In genomic region chr1:6459850-6460265, GRCh38 we compare ENCODE assay signal across 9 cellular contexts. TPM values are rescaled to one million over a fixed set of nuclear protein-coding genes. Genes with fewer than 3 reads are reported as not detected.
A peak's percentile ranks its signal among the peaks of the same experiment; 100 is the strongest.
DNase-seq lines count a peak whose midpoint lies in the region; TF ChIP-seq lines count a peak whose summit lies in the region.
"Had no signal": no experiment of that assay in that cellular context is flagged by ENCODE, and none has a peak within 500 bp of the region (broad histone marks: within the 10 kb centered on the region; RNA-seq: fewer than 3 reads in every experiment).

No MANE protein-coding gene starts in this region.

- no peak overlapping the region; the same call in 1 of the 2 replicates for H3K9ac ChIP-seq in iPS-20b (ENCODE audit: low read depth, low read length)

- POLR2A ChIA-PET in RWPE1 (lab: Yijun Ruan, JAX; ENCODE audit: low non-redundant PET) (interaction anchor here (0.6 kb wide), 1 partner anchor 45 kb away, joined by 3 read pairs; no protein-coding TSS in a partner anchor), GM10248 (lab: Yijun Ruan, JAX) (no interaction called here)

- peaks cover 21% of the 10 kb centered on the region for H3K27me3 ChIP-seq in iPS-20b (ENCODE audit: insufficient read depth, low read length)

- peaks cover 4% of the 10 kb centered on the region; the same call in 1 of the 2 replicates for H3K4me1 ChIP-seq in iPS-20b (ENCODE audit: insufficient read depth, low read length)

- no peak for TF ChIP-seq CTCF in RWPE1 (conservative IDR thresholded peaks at IDR 0.05; ENCODE audit: low read depth)
- no peak for TF ChIP-seq CTCF in GM10248 (IDR thresholded peaks at IDR 0.05; ENCODE audit: control extremely low read depth, extremely low read depth, low read depth, missing control alignments)

- no peaks in the 10 kb centered on the region for H3K9me3 ChIP-seq in iPS-20b (ENCODE audit: insufficient read depth, low read depth, low read length)

- peak overlapping the region; percentile 31; the same call in 1 of the 2 replicates for H3K27ac ChIP-seq in RWPE1
- H3K27ac ChIP-seq in iPS-20b (ENCODE audit: low read length): no peak overlapping the region

- CTCF ChIA-PET in RWPE1 (lab: Yijun Ruan, JAX) (interaction anchor here (0.6 kb wide), 1 partner anchor 18 kb away, joined by 8 read pairs; no protein-coding TSS in a partner anchor), GM10248 (lab: Yijun Ruan, JAX) (interaction anchor here (1.1 to 2.2 kb wide), 4 partner anchors 17 to 186 kb away, joined by 3 to 9 read pairs (median 5); no protein-coding TSS in a partner anchor)

- peaks cover 6% of the 10 kb centered on the region; the same call in 1 of the 2 replicates for H3K36me3 ChIP-seq in iPS-20b (ENCODE audit: insufficient read depth, low read depth, low read length)

- no peak for DNase-seq in RWPE1 (ENCODE audit: low spot score)
- peak; percentile 73 for DNase-seq in activated T-cell treated with anti-CD3 and anti-CD28 coated beads, Interleukin-2, amount 50 U/mL, for 1 hour
- DNase-seq in stimulated activated naive CD4-positive, alpha-beta T cell treated with Interleukin-2 at 50 U/mL for 16 hours (lab: John Stamatoyannopoulos, UW): peak; percentile 62
- DNase-seq in GM10248 (ENCODE audit: extremely low spot score): no peak
- DNase-seq in D341Med (ENCODE audit: low spot score): no peak
- no peak for DNase-seq in dermis blood vessel endothelial cell
- DNase-seq in medulla oblongata (ENCODE audit: extremely low spot score): no peak
- DNase-seq: KG1 had no signal

- peak overlapping the region; percentile 54; the same call in 1 of the 2 replicates for H3K4me3 ChIP-seq in iPS-20b (ENCODE audit: low read length)

RNA-seq across cellular contexts. Expression of gene TNFRSF25, which starts 6.1 kb away (rescaled TPM):
- total RNA-seq in dermis blood vessel endothelial cell: 8.0 and 17.4 TPM in 2 replicates

RNA-seq across cellular contexts. Expression of gene PLEKHG5, which starts 31.6 kb away (rescaled TPM):
- 36.9 and 50.9 TPM in 2 replicates for total RNA-seq in dermis blood vessel endothelial cell

RNA-seq across cellular contexts. Expression of gene ESPN, which starts 35.3 kb away (rescaled TPM):
- 0.60 and 0.68 TPM in 2 replicates for total RNA-seq in dermis blood vessel endothelial cell

RNA-seq across cellular contexts. Expression of gene HES2, which starts 40.1 kb away (rescaled TPM):
- total RNA-seq in dermis blood vessel endothelial cell: 9.9 and 14.1 TPM in 2 replicates

Comparison
In these comparisons a context has a peak if more than half of its experiments do, and no peak if none do; other contexts are left out.
1. DNase-seq: peak in activated T-cell treated with anti-CD3 and anti-CD28 coated beads, Interleukin-2, amount 50 U/mL, for 1 hour (single experiment) and stimulated activated naive CD4-positive, alpha-beta T cell treated with Interleukin-2 at 50 U/mL for 16 hours (single experiment); none in RWPE1 (single experiment), GM10248 (single experiment), D341Med (single experiment), dermis blood vessel endothelial cell (single experiment) and medulla oblongata (single experiment).